Comparison of ENCODE assay signal across 9 cellular contexts in genomic region chr12:52395761-52396434, GRCh38. TPM values are rescaled to one million over a fixed set of nuclear protein-coding genes. Genes with fewer than 3 reads are reported as not detected.
DNase-seq lines count a peak whose midpoint lies in the region; ATAC-seq and TF ChIP-seq lines count a peak whose summit lies in the region.
"Had no signal": no experiment of that assay in that cellular context is flagged by ENCODE, and none has a peak within 500 bp of the region (broad histone marks: within the 10 kb centered on the region; RNA-seq: fewer than 3 reads in every experiment).

No MANE protein-coding gene starts in this region.

- CTCF ChIA-PET in activated CD8-positive, alpha-beta memory T cell treated with anti-CD3 and anti-CD28 coated beads, Interleukin-2, amount 10 ng/mL, durations not matched to agents 7 days and 5 days (lab: Charles Lee) = interaction anchor here (0.8 to 1.7 kb wide), 5 partner anchors 10 to 184 kb away, joined by 3 to 6 read pairs (median 4); partner anchors contain the start of gene KRT84

- H3K9me3 ChIP-seq in uterus = no peaks in the 10 kb centered on the region
- H3K9me3 ChIP-seq: gastrocnemius medialis had no signal

- H3K9me3 Mint-ChIP-seq in activated CD8-positive, alpha-beta memory T cell treated with anti-CD3 and anti-CD28 coated beads, Interleukin-2, amount 10 ng/mL, durations not matched to agents 7 days and 5 days (ENCODE audit: low read depth) = no peaks in the 10 kb centered on the region

- DNase-seq in stimulated activated CD4-positive, alpha-beta T cell treated with anti-CD3 and anti-CD28 coated beads, Interleukin-15, amount 100 ng/mL, for 24 hours = peak; percentile 21
- no peak for DNase-seq in stimulated activated CD4-positive, alpha-beta T cell treated with anti-CD3 and anti-CD28 coated beads, Interleukin-12 subunit alpha, Interleukin-12 subunit beta, amount 100 ng/mL, for 4 hours
- DNase-seq in NCI-H748 (lab: John Stamatoyannopoulos, UW; ENCODE audit: unreplicated experiment) = peak; percentile 72
- DNase-seq in foreskin keratinocyte = no peak
- peak; percentile 58 to 62 for DNase-seq in uterus
- DNase-seq in activated CD8-positive, alpha-beta memory T cell treated with anti-CD3 and anti-CD28 coated beads, Interleukin-2, amount 10 ng/mL, durations not matched to agents 7 days and 5 days = no peak
- DNase-seq in NCI-H1436 (lab: John Stamatoyannopoulos, UW) = no peak

- ATAC-seq in foreskin keratinocyte (peak; percentile 49), HG03457 (IDR thresholded peaks at IDR 0.05; ENCODE audit: unreplicated experiment) (no peak)
- no peak for ATAC-seq in activated CD8-positive, alpha-beta memory T cell treated with anti-CD3 and anti-CD28 coated beads, Interleukin-2, amount 10 ng/mL, durations not matched to agents 7 days and 5 days
- ATAC-seq: gastrocnemius medialis had no signal

- H3K27ac ChIP-seq in foreskin keratinocyte = no peak overlapping the region
- H3K27ac ChIP-seq in uterus = no peak overlapping the region
- H3K27ac ChIP-seq: gastrocnemius medialis had no signal

- H3K4me1 Mint-ChIP-seq in activated CD8-positive, alpha-beta memory T cell treated with anti-CD3 and anti-CD28 coated beads, Interleukin-2, amount 10 ng/mL, durations not matched to agents 7 days and 5 days = no peaks in the 10 kb centered on the region

- no peaks in the 10 kb centered on the region for H3K36me3 ChIP-seq in uterus
- H3K36me3 ChIP-seq: gastrocnemius medialis had no signal

- H3K4me3 Mint-ChIP-seq in activated CD8-positive, alpha-beta memory T cell treated with anti-CD3 and anti-CD28 coated beads, Interleukin-2, amount 10 ng/mL, durations not matched to agents 7 days and 5 days = no peak overlapping the region

- no peak overlapping the region for H3K4me3 ChIP-seq in uterus
- H3K4me3 ChIP-seq: gastrocnemius medialis had no signal

- H3K27me3 Mint-ChIP-seq in activated CD8-positive, alpha-beta memory T cell treated with anti-CD3 and anti-CD28 coated beads, Interleukin-2, amount 10 ng/mL, durations not matched to agents 7 days and 5 days = peaks cover 15% of the 10 kb centered on the region

- intact Hi-C loops in uterus (cut with DNase I; ENCODE audit: low total_unique reads) = no loop called here

- peaks cover 19% of the 10 kb centered on the region for H3K4me1 ChIP-seq in foreskin keratinocyte
- no peaks in the 10 kb centered on the region for H3K4me1 ChIP-seq in uterus
- H3K4me1 ChIP-seq: gastrocnemius medialis had no signal

- H3K36me3 Mint-ChIP-seq in activated CD8-positive, alpha-beta memory T cell treated with anti-CD3 and anti-CD28 coated beads, Interleukin-2, amount 10 ng/mL, durations not matched to agents 7 days and 5 days = no peaks in the 10 kb centered on the region

- H3K27me3 ChIP-seq in foreskin keratinocyte = no peaks in the 10 kb centered on the region
- H3K27me3 ChIP-seq in uterus = no peaks in the 10 kb centered on the region

- no peak overlapping the region for H3K27ac Mint-ChIP-seq in activated CD8-positive, alpha-beta memory T cell treated with anti-CD3 and anti-CD28 coated beads, Interleukin-2, amount 10 ng/mL, durations not matched to agents 7 days and 5 days

- TF ChIP-seq POLR2A in uterus (IDR thresholded peaks at IDR 0.05) = no peak

- TF ChIP-seq CTCF in foreskin keratinocyte (conservative IDR thresholded peaks at IDR 0.05) (peak; percentile 82), uterus (IDR thresholded peaks at IDR 0.05) (no peak)

RNA-seq across cellular contexts. Expression of gene KRT82, which starts 10.2 kb away (rescaled TPM):
- total RNA-seq in foreskin keratinocyte (not detected in 2 replicates), uterus (not detected)
- not detected in 2 replicates for polyA plus RNA-seq in foreskin keratinocyte
- total RNA-seq in activated CD8-positive, alpha-beta memory T cell treated with anti-CD3 and anti-CD28 coated beads, Interleukin-2, amount 10 ng/mL, durations not matched to agents 7 days and 5 days = not detected
- total RNA-seq: gastrocnemius medialis had no signal

RNA-seq across cellular contexts. Expression of gene KRT84, which starts 10.4 kb away (rescaled TPM):
- total RNA-seq in foreskin keratinocyte (not detected in 2 replicates), uterus (under 1 TPM in 1 of 4 donors, not detected in 3; 0.14 TPM)
- polyA plus RNA-seq in foreskin keratinocyte = 0.04 TPM in 1 of 2 replicates, not detected in the other
- total RNA-seq in activated CD8-positive, alpha-beta memory T cell treated with anti-CD3 and anti-CD28 coated beads, Interleukin-2, amount 10 ng/mL, durations not matched to agents 7 days and 5 days = not detected
- total RNA-seq: gastrocnemius medialis had no signal

RNA-seq across cellular contexts. Expression of gene KRT85, which starts 28.6 kb away (rescaled TPM):
- total RNA-seq in foreskin keratinocyte (not detected in 2 replicates), uterus (under 1 TPM in 1 of 4 donors, not detected in 3; 0.76 TPM)
- polyA plus RNA-seq in foreskin keratinocyte = not detected in 2 replicates
- not detected for total RNA-seq in activated CD8-positive, alpha-beta memory T cell treated with anti-CD3 and anti-CD28 coated beads, Interleukin-2, amount 10 ng/mL, durations not matched to agents 7 days and 5 days
- total RNA-seq: gastrocnemius medialis had no signal

RNA-seq across cellular contexts. Expression of gene KRT75, which starts 38.3 kb away (rescaled TPM):
- 4.7 and 7.5 TPM in 2 replicates for total RNA-seq in foreskin keratinocyte
- polyA plus RNA-seq in foreskin keratinocyte = 4.9 and 7.4 TPM in 2 replicates
- not detected for total RNA-seq in uterus
- total RNA-seq in activated CD8-positive, alpha-beta memory T cell treated with anti-CD3 and anti-CD28 coated beads, Interleukin-2, amount 10 ng/mL, durations not matched to agents 7 days and 5 days = not detected
- total RNA-seq: gastrocnemius medialis had no signal

RNA-seq across cellular contexts. Expression of gene KRT6B, which starts 56.0 kb away (rescaled TPM):
- total RNA-seq in foreskin keratinocyte (167 and 323 TPM in 2 replicates), uterus (not detected)
- polyA plus RNA-seq in foreskin keratinocyte = 152 and 315 TPM in 2 replicates
- total RNA-seq in activated CD8-positive, alpha-beta memory T cell treated with anti-CD3 and anti-CD28 coated beads, Interleukin-2, amount 10 ng/mL, durations not matched to agents 7 days and 5 days = not detected
- total RNA-seq: gastrocnemius medialis had no signal

Comparison
In these comparisons a context has a peak if more than half of its experiments do, and no peak if none do; other contexts are left out.
1. DNase-seq: peak in stimulated activated CD4-positive, alpha-beta T cell treated with anti-CD3 and anti-CD28 coated beads, Interleukin-15, amount 100 ng/mL, for 24 hours (single experiment), NCI-H748 (single experiment) and uterus (2 of 2); none in stimulated activated CD4-positive, alpha-beta T cell treated with anti-CD3 and anti-CD28 coated beads, Interleukin-12 subunit alpha, Interleukin-12 subunit beta, amount 100 ng/mL, for 4 hours (single experiment), foreskin keratinocyte (0 of 2), activated CD8-positive, alpha-beta memory T cell treated with anti-CD3 and anti-CD28 coated beads, Interleukin-2, amount 10 ng/mL, durations not matched to agents 7 days and 5 days (single experiment) and NCI-H1436 (single experiment).